ENCODE assay signal across 2 cellular contexts in genomic region chr3:112685956-112686355, GRCh38.
TF ChIP-seq lines count a peak whose summit lies in the region.

No MANE protein-coding gene starts in this region.

TF ChIP-seq in A549, 52 proteins besides CTCF, POLR2A, EP300 and RAD21:
- TF ChIP-seq JUN (IDR thresholded peaks at IDR 0.05) (no peak), TP53 (CRISPR knock-in tag; IDR thresholded peaks at IDR 0.05) (no peak), REST (IDR thresholded peaks at IDR 0.05) (no peak), HOXB5 (CRISPR knock-in tag; IDR thresholded peaks at IDR 0.05) (no peak)

TF ChIP-seq in IMR-90, 13 proteins besides CTCF, POLR2A, EP300 and RAD21:
- TF ChIP-seq MXI1 (IDR thresholded peaks at IDR 0.05; ENCODE audit: borderline replicate concordance, low read depth, low read length) = no peak
- TF ChIP-seq MAFK (IDR thresholded peaks at IDR 0.05; ENCODE audit: low read depth, low read length) = no peak
- no peak for TF ChIP-seq RFX5 (IDR thresholded peaks at IDR 0.05; ENCODE audit: low read depth, low read length)
- no peak for TF ChIP-seq USF2 (IDR thresholded peaks at IDR 0.05; ENCODE audit: low read depth, low read length)
- TF ChIP-seq SMC3 (IDR thresholded peaks at IDR 0.05; ENCODE audit: low read depth, low read length) = no peak
- TF ChIP-seq RCOR1 (IDR thresholded peaks at IDR 0.05; ENCODE audit: insufficient replicate concordance, low read length) = no peak
- no peak for TF ChIP-seq CHD1 (IDR thresholded peaks at IDR 0.05; ENCODE audit: low read depth, low read length)
